ENCODE assay signal across 22 cellular contexts in genomic region chr7:96021533-96021932, GRCh38.
"Had no signal": no experiment of that assay in that cellular context is flagged by ENCODE, and none has a peak within 500 bp of the region (broad histone marks: within the 10 kb centered on the region; RNA-seq: fewer than 3 reads in every experiment).

No MANE protein-coding gene starts in this region.

- DNase-seq: activated CD4-positive, alpha-beta T cell treated with anti-CD3 and anti-CD28 coated beads for 4 hours; activated CD4-positive, alpha-beta T cell treated with anti-CD3 and anti-CD28 coated beads, Interleukin-2, amount 50 U/mL, for 48 hours; activated CD4-positive, CD25-positive, alpha-beta regulatory T cell; activated CD8-positive, alpha-beta memory T cell treated with anti-CD3 and anti-CD28 coated beads, Interleukin-2, amount 50 U/mL, for 48 hours; activated naive CD4-positive, alpha-beta T cell; activated naive CD8-positive, alpha-beta T cell treated with anti-CD3 and anti-CD28 coated beads for 36 hours; activated T-cell treated with anti-CD3 and anti-CD28 coated beads, Interleukin-2, amount 50 U/mL, for 4 hours; cerebellar nuclear complex; endodermal cell; gastrocnemius medialis; hypothalamus; left ventricle myocardium superior; ovary; stimulated activated CD4-positive, alpha-beta T cell treated with anti-CD3 and anti-CD28 coated beads, Interleukin-2, amount 100 ng/mL, for 48 hours; stimulated activated CD8-positive, alpha-beta memory T cell treated with anti-CD3 and anti-CD28 coated beads, Interleukin-4, amount 100 ng/mL, for 48 hours; stimulated activated naive CD4-positive, alpha-beta T cell; T-helper 17 cell; upper lobe of left lung had no signal

- H3K4me1 ChIP-seq: gastrocnemius medialis, prostate gland, upper lobe of left lung had no signal

- H3K4me3 ChIP-seq: coronary artery, gastrocnemius medialis, ovary, prostate gland, upper lobe of left lung had no signal

- H3K27ac ChIP-seq: coronary artery, epithelial cell of prostate, gastrocnemius medialis, neutrophil, ovary, prostate gland, upper lobe of left lung had no signal

- ATAC-seq: activated T-cell treated with anti-CD3 and anti-CD28 coated beads, Interleukin-2, amount 50 U/mL, for 4 hours; gastrocnemius medialis; left ventricle myocardium superior; T-helper 17 cell had no signal

- H3K36me3 ChIP-seq: gastrocnemius medialis, neutrophil, ovary, prostate gland, upper lobe of left lung had no signal

- H3K27me3 ChIP-seq: gastrocnemius medialis, neutrophil, ovary, upper lobe of left lung had no signal

- H3K9me3 ChIP-seq: gastrocnemius medialis, neutrophil, ovary, prostate gland, upper lobe of left lung had no signal
